ENCODE assay signal across 25 cellular contexts in genomic region chr16:13521356-13521755, GRCh38.
"Had no signal": no experiment of that assay in that cellular context is flagged by ENCODE, and none has a peak within 500 bp of the region (broad histone marks: within the 10 kb centered on the region; RNA-seq: fewer than 3 reads in every experiment).

No MANE protein-coding gene starts in this region.

- H3K4me3 ChIP-seq: gastroesophageal sphincter, pancreas, thoracic aorta, upper lobe of right lung had no signal

- DNase-seq: activated CD4-positive, alpha-beta memory T cell treated with anti-CD3 and anti-CD28 coated beads, Interleukin-2, amount 10 ng/mL, durations not matched to agents 7 days and 5 days; activated CD4-positive, alpha-beta T cell treated with anti-CD3 and anti-CD28 coated beads, Interleukin-2, amount 10 ng/mL, durations not matched to agents 24 days and 14 days; activated effector memory CD4-positive, alpha-beta T cell treated with Interleukin-2 at 50 U/mL for 16 hours; activated naive CD4-positive, alpha-beta T cell treated with anti-CD3 and anti-CD28 coated beads, Interleukin-2, amount 10 ng/mL, durations not matched to agents 7 days and 5 days; activated naive CD8-positive, alpha-beta T cell treated with anti-CD3 and anti-CD28 coated beads, Interleukin-2, amount 50 U/mL, for 24 hours; activated T-cell treated with anti-CD3 and anti-CD28 coated beads, Interleukin-2, amount 50 U/mL, for 72 hours; cortex of kidney; head of caudate nucleus; hypothalamus; kidney glomerular epithelial cell; left ventricle myocardium superior; mammary epithelial cell; midbrain; pancreas; right cardiac atrium; stimulated activated CD4-positive, alpha-beta T cell treated with anti-CD3 and anti-CD28 coated beads, Interleukin-4, amount 100 ng/mL, for 24 hours; stimulated activated naive CD4-positive, alpha-beta T cell treated with Interleukin-2 at 50 U/mL for 16 hours; T1000; upper lobe of right lung had no signal

- H3K4me1 ChIP-seq: gastroesophageal sphincter, pancreas, upper lobe of right lung had no signal

- H3K27me3 ChIP-seq: gastroesophageal sphincter, neutrophil, pancreas, upper lobe of right lung had no signal

- ATAC-seq: activated CD4-positive, CD25-positive, alpha-beta regulatory T cell treated with anti-CD3 and anti-CD28 coated beads, Interleukin-2, amount 50 U/mL, for 24 hours; activated naive CD8-positive, alpha-beta T cell treated with anti-CD3 and anti-CD28 coated beads, Interleukin-2, amount 50 U/mL, for 24 hours; activated T-cell treated with anti-CD3 and anti-CD28 coated beads, Interleukin-2, amount 50 U/mL, for 72 hours; gastroesophageal sphincter; left ventricle myocardium superior; natural killer cell treated with Interleukin-12 subunit alpha and Interleukin-12 subunit beta and Interleukin-15 and Interleukin-18, amount 100 ng/mL, for 72 hours; pancreas; right cardiac atrium; upper lobe of right lung had no signal

- H3K27ac ChIP-seq: epithelial cell of prostate, gastroesophageal sphincter, neutrophil, pancreas, thoracic aorta, upper lobe of right lung had no signal

- FAIRE-seq: pancreas had no signal

- H3K36me3 ChIP-seq: gastroesophageal sphincter, neutrophil, pancreas, thoracic aorta, upper lobe of right lung had no signal

- H3K9me3 ChIP-seq: gastroesophageal sphincter, neutrophil, pancreas, thoracic aorta, upper lobe of right lung had no signal
